1 cellular context compared by ENCODE assay signal in genomic region chr17:50361561-50362480, GRCh38.
A peak's percentile ranks its signal among the peaks of the same experiment; 100 is the strongest.
TF ChIP-seq lines count a peak whose summit lies in the region.

No MANE protein-coding gene starts in this region.

TF ChIP-seq in K562, 482 proteins besides CTCF, POLR2A, EP300 and RAD21 (continued from another document and continues in another):
- no peak for TF ChIP-seq ZNF592 (IDR thresholded peaks at IDR 0.05)
- peak; percentile 75 for TF ChIP-seq MEIS2 (IDR thresholded peaks at IDR 0.05; ENCODE audit: partially characterized antibody)
- TF ChIP-seq ARID3B (CRISPR knock-in tag; IDR thresholded peaks at IDR 0.05; ENCODE audit: borderline replicate concordance), result no peak
- TF ChIP-seq, protein P1, sequence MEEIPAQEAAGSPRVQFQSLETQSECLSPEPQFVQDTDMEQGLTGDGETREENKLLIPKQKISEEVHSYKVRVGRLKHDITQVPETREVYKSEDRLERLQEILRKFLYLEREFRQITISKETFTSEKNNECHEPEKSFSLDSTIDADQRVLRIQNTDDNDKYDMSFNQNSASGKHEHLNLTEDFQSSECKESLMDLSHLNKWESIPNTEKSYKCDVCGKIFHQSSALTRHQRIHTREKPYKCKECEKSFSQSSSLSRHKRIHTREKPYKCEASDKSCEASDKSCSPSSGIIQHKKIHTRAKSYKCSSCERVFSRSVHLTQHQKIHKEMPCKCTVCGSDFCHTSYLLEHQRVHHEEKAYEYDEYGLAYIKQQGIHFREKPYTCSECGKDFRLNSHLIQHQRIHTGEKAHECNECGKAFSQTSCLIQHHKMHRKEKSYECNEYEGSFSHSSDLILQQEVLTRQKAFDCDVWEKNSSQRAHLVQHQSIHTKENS (CRISPR knock-in tag; IDR thresholded peaks at IDR 0.05), result no peak
- no peak for TF ChIP-seq RBM14 (IDR thresholded peaks at IDR 0.05; ENCODE audit: borderline replicate concordance, insufficient read depth, low read depth, low read length)
- TF ChIP-seq SETDB1 (IDR thresholded peaks at IDR 0.05; ENCODE audit: low read length), result no peak
- peak; percentile 7 to 69; a peak in 3 of 4 replicates for TF ChIP-seq RCOR1 (IDR thresholded peaks at IDR 0.05; ENCODE audit: borderline replicate concordance in 1 of 2, low read depth in 2 of 2, low read length in 2 of 2)
- no peak for TF ChIP-seq ZC3H8 (IDR thresholded peaks at IDR 0.05)
- TF ChIP-seq RBM22 (IDR thresholded peaks at IDR 0.05; ENCODE audit: low read depth, low read length, poor library complexity, severe bottlenecking), result no peak
- TF ChIP-seq SREBF2 (CRISPR knock-in tag; IDR thresholded peaks at IDR 0.05), result no peak
- TF ChIP-seq SREBF1 (IDR thresholded peaks at IDR 0.05; ENCODE audit: borderline replicate concordance, low read depth, low read length), result no peak
- no peak for TF ChIP-seq CHD2 (IDR thresholded peaks at IDR 0.05; ENCODE audit: low read depth, low read length)
- no peak for TF ChIP-seq NFIX (CRISPR knock-in tag; IDR thresholded peaks at IDR 0.05; ENCODE audit: low read depth)
- TF ChIP-seq CREM (IDR thresholded peaks at IDR 0.05; ENCODE audit: low read depth), result peak; percentile 65
- no peak for TF ChIP-seq ZNF79 (CRISPR knock-in tag; IDR thresholded peaks at IDR 0.05; ENCODE audit: low read depth)
- TF ChIP-seq ZNF23 (CRISPR knock-in tag; IDR thresholded peaks at IDR 0.05), result no peak
- TF ChIP-seq MBD2 (IDR thresholded peaks at IDR 0.05; ENCODE audit: borderline replicate concordance, low read depth), result no peak
- no peak for TF ChIP-seq TARDBP (IDR thresholded peaks at IDR 0.05)
- peak; percentile 72; the same call in 1 of the 2 replicates for TF ChIP-seq FOXK1 (CRISPR knock-in tag; IDR thresholded peaks at IDR 0.05; ENCODE audit: borderline replicate concordance)
- no peak for TF ChIP-seq CEBPB (tag; IDR thresholded peaks at IDR 0.05)
- TF ChIP-seq E2F5 (CRISPR knock-in tag; IDR thresholded peaks at IDR 0.05), result no peak
- no peak; the same call in 1 of the 2 replicates for TF ChIP-seq KAT7 (CRISPR knock-in tag; IDR thresholded peaks at IDR 0.05; ENCODE audit: borderline replicate concordance)
- TF ChIP-seq SMARCA4 (IDR thresholded peaks at IDR 0.05), result peak; percentile 93
- TF ChIP-seq RERE (CRISPR knock-in tag; IDR thresholded peaks at IDR 0.05; ENCODE audit: borderline replicate concordance), result no peak
- TF ChIP-seq, protein P2, sequence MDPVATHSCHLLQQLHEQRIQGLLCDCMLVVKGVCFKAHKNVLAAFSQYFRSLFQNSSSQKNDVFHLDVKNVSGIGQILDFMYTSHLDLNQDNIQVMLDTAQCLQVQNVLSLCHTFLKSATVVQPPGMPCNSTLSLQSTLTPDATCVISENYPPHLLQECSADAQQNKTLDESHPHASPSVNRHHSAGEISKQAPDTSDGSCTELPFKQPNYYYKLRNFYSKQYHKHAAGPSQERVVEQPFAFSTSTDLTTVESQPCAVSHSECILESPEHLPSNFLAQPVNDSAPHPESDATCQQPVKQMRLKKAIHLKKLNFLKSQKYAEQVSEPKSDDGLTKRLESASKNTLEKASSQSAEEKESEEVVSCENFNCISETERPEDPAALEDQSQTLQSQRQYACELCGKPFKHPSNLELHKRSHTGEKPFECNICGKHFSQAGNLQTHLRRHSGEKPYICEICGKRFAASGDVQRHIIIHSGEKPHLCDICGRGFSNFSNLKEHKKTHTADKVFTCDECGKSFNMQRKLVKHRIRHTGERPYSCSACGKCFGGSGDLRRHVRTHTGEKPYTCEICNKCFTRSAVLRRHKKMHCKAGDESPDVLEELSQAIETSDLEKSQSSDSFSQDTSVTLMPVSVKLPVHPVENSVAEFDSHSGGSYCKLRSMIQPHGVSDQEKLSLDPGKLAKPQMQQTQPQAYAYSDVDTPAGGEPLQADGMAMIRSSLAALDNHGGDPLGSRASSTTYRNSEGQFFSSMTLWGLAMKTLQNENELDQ (CRISPR knock-in tag; IDR thresholded peaks at IDR 0.05; ENCODE audit: borderline replicate concordance), result no peak
- no peak for TF ChIP-seq EWSR1 (IDR thresholded peaks at IDR 0.05; ENCODE audit: borderline replicate concordance, low read depth, partially characterized antibody)
- TF ChIP-seq, protein P3, sequence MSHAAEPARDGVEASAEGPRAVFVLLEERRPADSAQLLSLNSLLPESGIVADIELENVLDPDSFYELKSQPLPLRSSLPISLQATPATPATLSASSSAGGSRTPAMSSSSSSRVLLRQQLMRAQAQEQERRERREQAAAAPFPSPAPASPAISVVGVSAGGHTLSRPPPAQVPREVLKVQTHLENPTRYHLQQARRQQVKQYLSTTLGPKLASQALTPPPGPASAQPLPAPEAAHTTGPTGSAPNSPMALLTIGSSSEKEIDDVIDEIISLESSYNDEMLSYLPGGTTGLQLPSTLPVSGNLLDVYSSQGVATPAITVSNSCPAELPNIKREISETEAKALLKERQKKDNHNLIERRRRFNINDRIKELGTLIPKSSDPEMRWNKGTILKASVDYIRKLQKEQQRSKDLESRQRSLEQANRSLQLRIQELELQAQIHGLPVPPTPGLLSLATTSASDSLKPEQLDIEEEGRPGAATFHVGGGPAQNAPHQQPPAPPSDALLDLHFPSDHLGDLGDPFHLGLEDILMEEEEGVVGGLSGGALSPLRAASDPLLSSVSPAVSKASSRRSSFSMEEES (CRISPR knock-in tag; IDR thresholded peaks at IDR 0.05), result no peak
- TF ChIP-seq SIN3A (IDR thresholded peaks at IDR 0.05; ENCODE audit: borderline replicate concordance in 2 of 2, control insufficient read depth in 1 of 2, low read depth in 2 of 2, low read length in 2 of 2), result no peak
- TF ChIP-seq FOXM1 (IDR thresholded peaks at IDR 0.05; ENCODE audit: low read depth), result peak; percentile 77
- TF ChIP-seq FOXM1 (CRISPR knock-in tag; IDR thresholded peaks at IDR 0.05; ENCODE audit: low read depth), result no peak
- TF ChIP-seq TEAD2 (tag; IDR thresholded peaks at IDR 0.05), result no peak
- TF ChIP-seq MAX (CRISPR knock-in tag; IDR thresholded peaks at IDR 0.05), result peak; percentile 93
- 0 out of 2 replicates have a peak, but pooled peaks have one; percentile 18 for TF ChIP-seq ZNF232 (CRISPR knock-in tag; IDR thresholded peaks at IDR 0.05)
- TF ChIP-seq NFRKB (IDR thresholded peaks at IDR 0.05; ENCODE audit: low read depth), result no peak
- TF ChIP-seq KHSRP (IDR thresholded peaks at IDR 0.05), result peak; percentile 50; the same call in 1 of the 2 replicates
- TF ChIP-seq ELF2 (CRISPR knock-in tag; IDR thresholded peaks at IDR 0.05), result no peak
- no peak for TF ChIP-seq CHCHD3 (CRISPR knock-in tag; IDR thresholded peaks at IDR 0.05)
- TF ChIP-seq ZNF3 (CRISPR knock-in tag; IDR thresholded peaks at IDR 0.05), result no peak
- no peak for TF ChIP-seq THAP7 (CRISPR knock-in tag; IDR thresholded peaks at IDR 0.05)
- TF ChIP-seq KLF6 (CRISPR knock-in tag; IDR thresholded peaks at IDR 0.05; ENCODE audit: borderline replicate concordance), result no peak
- no peak for TF ChIP-seq ZNF311 (CRISPR knock-in tag; IDR thresholded peaks at IDR 0.05)
- TF ChIP-seq ZNF57 (CRISPR knock-in tag; IDR thresholded peaks at IDR 0.05), result no peak
- TF ChIP-seq SPI1 (IDR thresholded peaks at IDR 0.05; ENCODE audit: borderline replicate concordance, low read depth, low read length), result no peak
- TF ChIP-seq ZNF134 (CRISPR knock-in tag; conservative IDR thresholded peaks at IDR 0.05), result no peak
- no peak for TF ChIP-seq NFYB (IDR thresholded peaks at IDR 0.05; ENCODE audit: extremely low read depth, insufficient read length)
- TF ChIP-seq ZSCAN29 (IDR thresholded peaks at IDR 0.05), result 0 out of 2 replicates have a peak, but pooled peaks have one; percentile 39
